10 cellular contexts compared by ENCODE assay signal in genomic region chr3:188400494-188401243, GRCh38.
DNase-seq lines count a peak whose midpoint lies in the region; ATAC-seq, FAIRE-seq and TF ChIP-seq lines count a peak whose summit lies in the region.
"Had no signal": no experiment of that assay in that cellular context is flagged by ENCODE, and none has a peak within 500 bp of the region (broad histone marks: within the 10 kb centered on the region; RNA-seq: fewer than 3 reads in every experiment).

No MANE protein-coding gene starts in this region.

- H3K36me3 ChIP-seq in CD8-positive, alpha-beta memory T cell (ENCODE audit: insufficient read depth, low read length) = no peaks in the 10 kb centered on the region
- H3K36me3 ChIP-seq in CD4-positive, alpha-beta memory T cell (ENCODE audit: insufficient read depth, low read length) = no peaks in the 10 kb centered on the region
- H3K36me3 ChIP-seq in esophagus squamous epithelium = no peaks in the 10 kb centered on the region

- H3K4me1 Mint-ChIP-seq in CD8-positive, alpha-beta memory T cell = peaks cover 54 to 79% (median 72%) of the 10 kb centered on the region in 3 donors
- H3K4me1 Mint-ChIP-seq in activated T-cell treated with anti-CD3 and anti-CD28 coated beads, Interleukin-2, amount 50 U/mL, for 72 hours (ENCODE audit: low read depth) = peaks cover 69% of the 10 kb centered on the region
- H3K4me1 Mint-ChIP-seq in CD4-positive, alpha-beta memory T cell = peaks cover 40 to 70% (median 56%) of the 10 kb centered on the region in 4 donors

- no peaks in the 10 kb centered on the region for H3K9me3 Mint-ChIP-seq in CD8-positive, alpha-beta memory T cell
- H3K9me3 Mint-ChIP-seq in activated T-cell treated with anti-CD3 and anti-CD28 coated beads, Interleukin-2, amount 50 U/mL, for 72 hours = peaks cover 0 to 2% of the 10 kb centered on the region in 2 donors
- H3K9me3 Mint-ChIP-seq in CD4-positive, alpha-beta memory T cell = peaks cover 0 to 2% (median 0%) of the 10 kb centered on the region in 8 donors

- WGBS in esophagus squamous epithelium, 2 donors = 73 to 76% methylated on average over 2 of the region's 2 CpGs

- H3K4me3 ChIP-seq in CD8-positive, alpha-beta memory T cell (ENCODE audit: low read length) = no peak overlapping the region
- H3K4me3 ChIP-seq in CD4-positive, alpha-beta memory T cell (ENCODE audit: low read length in 2 of 2) = no peak overlapping the region
- no peak overlapping the region for H3K4me3 ChIP-seq in esophagus squamous epithelium

- no peaks in the 10 kb centered on the region for H3K27me3 Mint-ChIP-seq in CD8-positive, alpha-beta memory T cell
- no peaks in the 10 kb centered on the region for H3K27me3 Mint-ChIP-seq in activated T-cell treated with anti-CD3 and anti-CD28 coated beads, Interleukin-2, amount 50 U/mL, for 72 hours (ENCODE audit: low read depth)
- no peaks in the 10 kb centered on the region for H3K27me3 Mint-ChIP-seq in CD4-positive, alpha-beta memory T cell

- intact Hi-C loops in CD4-positive, alpha-beta memory T cell (cut with micrococcal nuclease) = loop anchor here (5.0 kb wide), 1 partner anchor 658 kb away; no protein-coding TSS in a partner anchor
- intact Hi-C loops in esophagus squamous epithelium (cut with DNase I) = no loop called here

- peak overlapping the region in 3 of 7 donors; percentile 4 to 20 (median 13) for H3K4me3 Mint-ChIP-seq in CD8-positive, alpha-beta memory T cell
- H3K4me3 Mint-ChIP-seq in activated T-cell treated with anti-CD3 and anti-CD28 coated beads, Interleukin-2, amount 50 U/mL, for 72 hours = peak overlapping the region; percentile 23 to 36
- H3K4me3 Mint-ChIP-seq in CD4-positive, alpha-beta memory T cell = peak overlapping the region in 1 of 8 donors; percentile 2

- no peaks in the 10 kb centered on the region for H3K9me3 ChIP-seq in CD8-positive, alpha-beta memory T cell (ENCODE audit: low read length)
- H3K9me3 ChIP-seq in CD4-positive, alpha-beta memory T cell (ENCODE audit: control insufficient read depth in 1 of 2, low read length in 2 of 2) = no peaks in the 10 kb centered on the region
- no peaks in the 10 kb centered on the region for H3K9me3 ChIP-seq in esophagus squamous epithelium

- peak in 1 of 5 donors; percentile 38 for DNase-seq in CD8-positive, alpha-beta memory T cell
- DNase-seq in activated T-cell treated with anti-CD3 and anti-CD28 coated beads, Interleukin-2, amount 50 U/mL, for 72 hours = peak; percentile 23 to 33
- no peak for DNase-seq in CD4-positive, alpha-beta memory T cell
- DNase-seq in frontal cortex (ENCODE audit: low spot score in 2 of 2) (no peak), esophagus squamous epithelium (lab: John Stamatoyannopoulos, UW) (no peak)
- DNase-seq in NK-92 treated with Interleukin-12 subunit alpha and Interleukin-12 subunit beta, amount 100 ng/mL, for 24 hours (lab: John Stamatoyannopoulos, UW) = no peak
- DNase-seq: left cardiac atrium, NCI-H526 treated with DMSO at 0.1 percent for 48 hours had no signal

- FAIRE-seq in frontal cortex (lab: Jason Lieb, UNC) = no peak

- TF ChIP-seq CTCF in esophagus squamous epithelium (IDR thresholded peaks at IDR 0.05) = no peak

- H3K27ac ChIP-seq in CD8-positive, alpha-beta memory T cell (ENCODE audit: low read depth, low read length) = no peak overlapping the region
- H3K27ac ChIP-seq in CD4-positive, alpha-beta memory T cell (ENCODE audit: low read depth, low read length) = no peak overlapping the region
- H3K27ac ChIP-seq in esophagus squamous epithelium = no peak overlapping the region

- peak overlapping the region; percentile 30 to 78 (median 62) for H3K27ac Mint-ChIP-seq in CD8-positive, alpha-beta memory T cell
- H3K27ac Mint-ChIP-seq in activated T-cell treated with anti-CD3 and anti-CD28 coated beads, Interleukin-2, amount 50 U/mL, for 72 hours = peak overlapping the region; percentile 21
- peak overlapping the region in 1 of 7 donors; percentile 43 for H3K27ac Mint-ChIP-seq in CD4-positive, alpha-beta memory T cell

- CTCF ChIA-PET in CD8-positive, alpha-beta memory T cell (lab: Charles Lee) = interaction anchor here (2.5 kb wide), 1 partner anchor 661 kb away, joined by 8 read pairs; no protein-coding TSS in a partner anchor
- CTCF ChIA-PET in CD4-positive, alpha-beta memory T cell (lab: Charles Lee; ENCODE audit: partially characterized antibody) = interaction anchor here (1.2 to 4.0 kb wide), 4 partner anchors 9 to 661 kb away, joined by 3 to 16 read pairs (median 5); no protein-coding TSS in a partner anchor

- POLR2A ChIA-PET in CD8-positive, alpha-beta memory T cell (lab: Charles Lee) = no interaction called here
- POLR2A ChIA-PET in CD4-positive, alpha-beta memory T cell (lab: Charles Lee; ENCODE audit: partially characterized antibody) = interaction anchor here (0.7 kb wide), 1 partner anchor 221 kb away, joined by 3 read pairs; no protein-coding TSS in a partner anchor

- H3K36me3 Mint-ChIP-seq in CD8-positive, alpha-beta memory T cell = peaks cover 0 to 7% (median 0%) of the 10 kb centered on the region in 3 donors
- H3K36me3 Mint-ChIP-seq in activated T-cell treated with anti-CD3 and anti-CD28 coated beads, Interleukin-2, amount 50 U/mL, for 72 hours (ENCODE audit: insufficient read depth in 2 of 2) = no peaks in the 10 kb centered on the region
- H3K36me3 Mint-ChIP-seq in CD4-positive, alpha-beta memory T cell = peaks cover 0 to 12% of the 10 kb centered on the region in 2 donors

- H3K27me3 ChIP-seq in CD8-positive, alpha-beta memory T cell (ENCODE audit: insufficient read depth, low read length, poor library complexity, severe bottlenecking) = no peaks in the 10 kb centered on the region
- H3K27me3 ChIP-seq in CD4-positive, alpha-beta memory T cell (ENCODE audit: insufficient read depth, low read length) = no peaks in the 10 kb centered on the region
- H3K27me3 ChIP-seq in esophagus squamous epithelium = no peaks in the 10 kb centered on the region

- no peak for TF ChIP-seq POLR2A in esophagus squamous epithelium (IDR thresholded peaks at IDR 0.05)

- ATAC-seq in GM19328 (IDR thresholded peaks at IDR 0.05; ENCODE audit: unreplicated experiment) (peak; percentile 89), HG03095 (IDR thresholded peaks at IDR 0.05; ENCODE audit: unreplicated experiment) (peak; percentile 97)
- peak; percentile 83 to 86 for ATAC-seq in activated T-cell treated with anti-CD3 and anti-CD28 coated beads, Interleukin-2, amount 50 U/mL, for 72 hours (replicated peaks in 1 of 2)

- peaks cover 25% of the 10 kb centered on the region for H3K4me1 ChIP-seq in CD8-positive, alpha-beta memory T cell (ENCODE audit: insufficient read depth, low read length)
- peaks cover 32% of the 10 kb centered on the region for H3K4me1 ChIP-seq in CD4-positive, alpha-beta memory T cell (ENCODE audit: insufficient read depth, low read length)
- H3K4me1 ChIP-seq in esophagus squamous epithelium = peaks cover 0 to 54% (median 15%) of the 10 kb centered on the region in 3 donors

Comparison
In these comparisons a context has a peak if more than half of its experiments do, and no peak if none do; other contexts are left out.
1. DNase-seq: peak in activated T-cell treated with anti-CD3 and anti-CD28 coated beads, Interleukin-2, amount 50 U/mL, for 72 hours (2 of 2); none in CD4-positive, alpha-beta memory T cell (0 of 5), frontal cortex (0 of 2), NK-92 treated with Interleukin-12 subunit alpha and Interleukin-12 subunit beta, amount 100 ng/mL, for 24 hours (single experiment) and esophagus squamous epithelium (single experiment).
2. Peak in every context shown above with its lines, with median percentiles within 50 percentile points of each other: ATAC-seq.